ENCODE assay signal across 8 cellular contexts in genomic region chr10:96370575-96371157, GRCh38. TPM values are rescaled to one million over a fixed set of nuclear protein-coding genes. Genes with fewer than 3 reads are reported as not detected.
DNase-seq lines count a peak whose midpoint lies in the region; ATAC-seq, FAIRE-seq and TF ChIP-seq lines count a peak whose summit lies in the region.

No MANE protein-coding gene starts in this region.

- intact Hi-C loops in HCT116 (cut with micrococcal nuclease) = loop anchor here (10.0 kb wide), 1 partner anchor 274 kb away; no protein-coding TSS in a partner anchor
- intact Hi-C loops in pancreas (cut with DNase I) = no loop called here

- peak overlapping the region; percentile 89 for H2AFZ ChIP-seq in HCT116 (ENCODE audit: low read depth, low read length, poor library complexity, severe bottlenecking)

- peaks cover 0 to 15% (median 9%) of the 10 kb centered on the region in 4 donors for H3K4me1 Mint-ChIP-seq in CD4-positive, CD25-positive, alpha-beta regulatory T cell
- H3K4me1 Mint-ChIP-seq in activated T-helper 17 cell treated with anti-CD3 and anti-CD28 coated beads, Interleukin-2, amount 50 U/mL, for 72 hours = peaks cover 9% of the 10 kb centered on the region

- H3K36me3 Mint-ChIP-seq in CD4-positive, CD25-positive, alpha-beta regulatory T cell = no peaks in the 10 kb centered on the region
- H3K36me3 Mint-ChIP-seq in activated T-helper 17 cell treated with anti-CD3 and anti-CD28 coated beads, Interleukin-2, amount 50 U/mL, for 72 hours (ENCODE audit: low read depth) = no peaks in the 10 kb centered on the region

- H3K4me3 Mint-ChIP-seq in CD4-positive, CD25-positive, alpha-beta regulatory T cell = no peak overlapping the region
- no peak overlapping the region for H3K4me3 Mint-ChIP-seq in activated T-helper 17 cell treated with anti-CD3 and anti-CD28 coated beads, Interleukin-2, amount 50 U/mL, for 72 hours

- CTCF ChIA-PET in HCT116 (lab: Charles Lee) = interaction anchor here (0.6 to 2.5 kb wide), 15 partner anchors 8 to 655 kb away, joined by 3 to 15 read pairs (median 4); partner anchors contain the start of gene TLL2

- H3K27ac Mint-ChIP-seq in CD4-positive, CD25-positive, alpha-beta regulatory T cell = no peak overlapping the region
- H3K27ac Mint-ChIP-seq in activated T-helper 17 cell treated with anti-CD3 and anti-CD28 coated beads, Interleukin-2, amount 50 U/mL, for 72 hours = no peak overlapping the region

- peak; percentile 68 for TF ChIP-seq RAD21 in HCT116 (IDR thresholded peaks at IDR 0.05; ENCODE audit: low read depth)

- TF ChIP-seq CTCF in HCT116 (IDR thresholded peaks at IDR 0.05 in 2 of 3, conservative IDR thresholded peaks at IDR 0.05 in 1 of 3; ENCODE audit: borderline replicate concordance in 1 of 3, insufficient read depth in 1 of 3, low read depth in 2 of 3, low read length in 2 of 3) = peak; percentile 59 to 94 (median 82); a peak in 5 of 6 replicates
- peak; percentile 68 for TF ChIP-seq CTCF in foreskin fibroblast (IDR thresholded peaks at IDR 0.05; ENCODE audit: low read depth, low read length)
- peak; percentile 68 to 82 (median 76) for TF ChIP-seq CTCF in pancreas (IDR thresholded peaks at IDR 0.05)

- H3K9me3 ChIP-seq in CD4-positive, CD25-positive, alpha-beta regulatory T cell (ENCODE audit: control insufficient read depth in 2 of 2, low read length in 2 of 2) = no peaks in the 10 kb centered on the region
- H3K9me3 ChIP-seq in HCT116 (ENCODE audit: control insufficient read depth in 1 of 2, insufficient read depth in 1 of 2, low read depth in 1 of 2, low read length in 2 of 2) = no peaks in the 10 kb centered on the region
- no peaks in the 10 kb centered on the region for H3K9me3 ChIP-seq in pancreas

- BruUV-seq in HCT116 (replicated peaks; lab: Mats Ljungman, UMichigan) = no TSS peak

- H3K9me3 Mint-ChIP-seq in CD4-positive, CD25-positive, alpha-beta regulatory T cell = no peaks in the 10 kb centered on the region
- no peaks in the 10 kb centered on the region for H3K9me3 Mint-ChIP-seq in activated T-helper 17 cell treated with anti-CD3 and anti-CD28 coated beads, Interleukin-2, amount 50 U/mL, for 72 hours

- TF ChIP-seq POLR2A in HCT116 (IDR thresholded peaks at IDR 0.05; ENCODE audit: borderline replicate concordance, extremely low read depth, insufficient read depth, insufficient read length) = no peak

- no peaks in the 10 kb centered on the region for H3K79me2 ChIP-seq in HCT116 (ENCODE audit: insufficient read depth, low read length)

- H3K27ac ChIP-seq in CD4-positive, CD25-positive, alpha-beta regulatory T cell (ENCODE audit: insufficient read depth, low read length, poor library complexity, severe bottlenecking) = no peak overlapping the region
- H3K27ac ChIP-seq in HCT116 (ENCODE audit: low read depth, low read length) (no peak overlapping the region), pancreas (no peak overlapping the region)

- H4K20me1 ChIP-seq in HCT116 (ENCODE audit: insufficient read depth) = no peaks in the 10 kb centered on the region

- WGBS in pancreas, 2 donors = 23 to 27% methylated on average over 16 of the region's 16 CpGs

- peak overlapping the region; percentile 29 for H3K4me2 ChIP-seq in HCT116 (ENCODE audit: low read length)

- no peaks in the 10 kb centered on the region for H3K36me3 ChIP-seq in CD4-positive, CD25-positive, alpha-beta regulatory T cell (ENCODE audit: control insufficient read depth, insufficient read depth, low read length)
- no peaks in the 10 kb centered on the region for H3K36me3 ChIP-seq in HCT116 (ENCODE audit: control insufficient read depth in 1 of 2, insufficient read depth in 2 of 2, low read length in 2 of 2)
- H3K36me3 ChIP-seq in pancreas = no peaks in the 10 kb centered on the region

- H3K4me3 ChIP-seq in CD4-positive, CD25-positive, alpha-beta regulatory T cell (ENCODE audit: low read depth, low read length) = no peak overlapping the region
- no peak overlapping the region for H3K4me3 ChIP-seq in HCT116 (replicated peaks in 1 of 2; ENCODE audit: low read depth in 1 of 2, low read length in 2 of 2)
- H3K4me3 ChIP-seq in foreskin fibroblast (ENCODE audit: low read depth in 1 of 2, low read length in 2 of 2) = no peak overlapping the region
- H3K4me3 ChIP-seq in pancreas = no peak overlapping the region

- POLR2A ChIA-PET in HCT116 (lab: Charles Lee) = no interaction called here

- H3K9ac ChIP-seq in HCT116 (ENCODE audit: low read length) = no peak overlapping the region

- H3K9me2 ChIP-seq in HCT116 (ENCODE audit: insufficient read depth) = no peaks in the 10 kb centered on the region

- DNase-seq in CD4-positive, CD25-positive, alpha-beta regulatory T cell = peak; percentile 13 to 45 (median 41)
- DNase-seq in HCT116 (ENCODE audit: low read depth, low spot score) = peak; percentile 44
- DNase-seq in OCI-M1 (lab: John Stamatoyannopoulos, UW) = peak; percentile 74
- DNase-seq in foreskin fibroblast = peak in 1 of 2 donors; percentile 67
- DNase-seq in pancreas = peak in 3 of 6 donors; percentile 25 to 73 (median 67)

- H3K4me1 ChIP-seq in CD4-positive, CD25-positive, alpha-beta regulatory T cell (ENCODE audit: control insufficient read depth, insufficient read depth, low read length, poor library complexity, severe bottlenecking) = no peaks in the 10 kb centered on the region
- H3K4me1 ChIP-seq in HCT116 (ENCODE audit: control insufficient read depth in 1 of 2, insufficient read depth in 2 of 2, low read length in 2 of 2) (peaks cover 0 to 23% of the 10 kb centered on the region in 2 experiments; a peak in 3 of 4 replicates), pancreas (no peaks in the 10 kb centered on the region)

- peaks cover 5% of the 10 kb centered on the region for H3K27me3 ChIP-seq in CD4-positive, CD25-positive, alpha-beta regulatory T cell (ENCODE audit: control insufficient read depth, insufficient read depth, low read length)
- H3K27me3 ChIP-seq in HCT116 (ENCODE audit: insufficient read depth, low read length) (no peaks in the 10 kb centered on the region), pancreas (no peaks in the 10 kb centered on the region)

- H3K27me3 Mint-ChIP-seq in CD4-positive, CD25-positive, alpha-beta regulatory T cell = peaks cover 32% of the 10 kb centered on the region
- H3K27me3 Mint-ChIP-seq in activated T-helper 17 cell treated with anti-CD3 and anti-CD28 coated beads, Interleukin-2, amount 50 U/mL, for 72 hours = peaks cover 11% of the 10 kb centered on the region

- ATAC-seq in CD4-positive, CD25-positive, alpha-beta regulatory T cell (ENCODE audit: low read depth in 2 of 2) = peak in 1 of 2 donors; percentile 38
- ATAC-seq in HCT116 = peak; percentile 71
- ATAC-seq in activated T-helper 17 cell treated with anti-CD3 and anti-CD28 coated beads, Interleukin-2, amount 50 U/mL, for 72 hours (replicated peaks) = peak; percentile 40
- peak in 3 of 4 donors; percentile 43 to 58 (median 51) for ATAC-seq in pancreas
- ATAC-seq in HG03159 (IDR thresholded peaks at IDR 0.05; ENCODE audit: unreplicated experiment) = no peak
- ATAC-seq in HG03378 (IDR thresholded peaks at IDR 0.05; ENCODE audit: unreplicated experiment) = no peak

- FAIRE-seq in pancreas (lab: Jason Lieb, UNC) = no peak

- RAD21 ChIA-PET in HCT116 (lab: Charles Lee; ENCODE audit: low non-redundant PET in 1 of 2, low total read pairs in 2 of 2, uncharacterized antibody in 2 of 2, unreplicated experiment in 2 of 2) = no interaction called here

TF ChIP-seq in HCT116, 20 proteins besides CTCF, POLR2A, EP300 and RAD21:
- TF ChIP-seq MAX (IDR thresholded peaks at IDR 0.05) (no peak), YY1 (IDR thresholded peaks at IDR 0.05; ENCODE audit: extremely low read depth, insufficient replicate concordance, low read depth, low read length) (no peak), ZFX (IDR thresholded peaks at IDR 0.05) (no peak), SRF (IDR thresholded peaks at IDR 0.05; ENCODE audit: low read depth) (no peak), ZNF274 (IDR thresholded peaks at IDR 0.05; ENCODE audit: low read depth, low read length) (no peak), ELF1 (IDR thresholded peaks at IDR 0.05; ENCODE audit: borderline replicate concordance, low read depth) (no peak), JUND (IDR thresholded peaks at IDR 0.05) (no peak), ZBTB33 (IDR thresholded peaks at IDR 0.05; ENCODE audit: extremely low read depth, insufficient replicate concordance, low read length) (no peak), ATF3 (IDR thresholded peaks at IDR 0.05) (no peak), SIN3A (IDR thresholded peaks at IDR 0.05; ENCODE audit: low read depth) (no peak)

RNA-seq across cellular contexts. Expression of gene OPALIN, which starts 11.9 kb away (rescaled TPM):
- total RNA-seq in CD4-positive, CD25-positive, alpha-beta regulatory T cell = not detected
- polyA plus RNA-seq in CD4-positive, CD25-positive, alpha-beta regulatory T cell = not detected
- not detected for total RNA-seq in HCT116 (2021; ENCODE audit: unreplicated experiment)
- not detected in 2 replicates for polyA plus RNA-seq in HCT116 (2012)
- not detected for total RNA-seq in activated T-helper 17 cell treated with anti-CD3 and anti-CD28 coated beads, Interleukin-2, amount 50 U/mL, for 72 hours
- not detected for total RNA-seq in pancreas
- polyA plus RNA-seq in pancreas = not detected

Comparison
In these comparisons a context has a peak if more than half of its experiments do, and no peak if none do; other contexts are left out.
1. ATAC-seq: peak in HCT116 (single experiment), activated T-helper 17 cell treated with anti-CD3 and anti-CD28 coated beads, Interleukin-2, amount 50 U/mL, for 72 hours (single experiment) and pancreas (3 of 4); none in HG03159 (single experiment) and HG03378 (single experiment).
2. Peak in every context shown above with its lines, with median percentiles within 50 percentile points of each other: CTCF ChIP-seq.